Comparison of ENCODE assay signal across 18 cellular contexts in the genomic region with DNA sequence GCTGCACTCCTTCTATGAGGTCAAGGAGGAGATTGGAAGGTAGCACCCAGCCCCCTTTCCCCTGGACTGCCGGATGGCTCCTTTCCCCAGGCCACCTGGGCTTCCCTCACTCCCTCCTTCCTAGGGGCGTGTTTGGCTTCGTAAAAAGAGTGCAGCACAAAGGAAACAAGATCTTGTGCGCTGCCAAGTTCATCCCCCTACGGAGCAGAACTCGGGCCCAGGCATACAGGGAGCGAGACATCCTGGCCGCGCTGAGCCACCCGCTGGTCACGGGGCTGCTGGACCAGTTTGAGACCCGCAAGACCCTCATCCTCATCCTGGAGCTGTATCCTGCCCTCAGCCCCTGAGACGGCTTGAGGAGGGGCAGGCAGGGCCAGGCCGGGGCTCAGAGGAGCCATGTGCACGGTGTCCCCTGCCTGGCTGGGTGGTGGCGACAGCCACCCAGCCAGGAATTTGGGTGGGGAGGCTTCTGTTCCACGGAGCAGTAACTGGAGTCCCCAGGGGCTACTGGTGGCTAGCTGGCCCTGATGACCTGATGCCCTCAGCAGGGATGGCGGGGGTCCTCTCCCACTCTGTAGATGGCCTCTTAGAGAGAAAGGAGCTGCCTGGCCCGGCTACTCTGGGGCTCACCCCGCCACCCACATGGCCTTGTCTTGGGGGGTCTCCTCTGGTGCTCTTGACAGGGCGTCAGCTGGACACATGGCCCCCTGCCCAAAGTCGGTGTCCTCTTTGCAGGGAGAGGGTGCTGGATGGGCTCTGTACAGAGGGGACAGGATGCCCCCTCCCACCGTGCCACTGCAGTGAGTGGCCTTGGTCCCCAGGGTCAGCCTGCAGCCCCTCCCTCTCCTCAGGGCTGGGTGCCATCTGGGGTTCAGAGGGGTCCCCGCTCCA. TPM values are rescaled to one million over a fixed set of nuclear protein-coding genes. Genes with fewer than 3 reads are reported as not detected.
DNase-seq lines count a peak whose midpoint lies in the region; ATAC-seq and TF ChIP-seq lines count a peak whose summit lies in the region.
"Had no signal": no experiment of that assay in that cellular context is flagged by ENCODE, and none has a peak within 500 bp of the region (broad histone marks: within the 10 kb centered on the region; RNA-seq: fewer than 3 reads in every experiment).

No MANE protein-coding gene starts in this region.

- H3K9me3 ChIP-seq in mucosa of descending colon (no peaks in the 10 kb centered on the region), aorta (ENCODE audit: control insufficient read depth, low read length) (no peaks in the 10 kb centered on the region)

- no peaks in the 10 kb centered on the region for H3K27me3 ChIP-seq in aorta (ENCODE audit: control insufficient read depth in 1 of 2, insufficient read depth in 2 of 2, low read length in 1 of 2)

- H3K4me3 ChIP-seq in mucosa of descending colon (no peak overlapping the region), aorta (ENCODE audit: low read length in 2 of 2) (no peak overlapping the region)
- H3K4me3 ChIP-seq: smooth muscle cell had no signal

- H3K4me1 ChIP-seq in mucosa of descending colon (ENCODE audit: low read depth): peaks cover under 1% of the 10 kb centered on the region
- no peaks in the 10 kb centered on the region for H3K4me1 ChIP-seq in aorta (ENCODE audit: control insufficient read depth in 1 of 2, insufficient read depth in 2 of 2, low read length in 2 of 2)

- no peak overlapping the region for H3K27ac ChIP-seq in aorta (ENCODE audit: low read depth in 1 of 2, low read length in 2 of 2)

- intact Hi-C loops in mucosa of descending colon (cut with DNase I, micrococcal nuclease) (no loop called here), aorta (cut with DNase I) (no loop called here)

- peak; percentile 52 for DNase-seq in activated effector memory CD4-positive, alpha-beta T cell treated with anti-CD3 and anti-CD28 coated beads, Interleukin-2, amount 50 U/mL, for 16 hours
- no peak for DNase-seq in activated effector memory CD4-positive, alpha-beta T cell treated with Interleukin-2 at 50 U/mL for 16 hours
- peak; percentile 15 for DNase-seq in epidermal melanocyte (ENCODE audit: insufficient read length, low spot score)
- peak in 2 of 3 donors; percentile 20 to 41 for DNase-seq in mucosa of descending colon
- DNase-seq in aorta: peak; percentile 37 to 73
- DNase-seq in activated naive CD4-positive, alpha-beta T cell treated with anti-CD3 and anti-CD28 coated beads, Interleukin-2, amount 50 U/mL, for 16 hours: no peak
- DNase-seq in cerebellar nuclear complex (lab: John Stamatoyannopoulos, UW): no peak
- DNase-seq in cortex of kidney (lab: John Stamatoyannopoulos, UW): no peak
- DNase-seq: activated CD4-positive, alpha-beta T cell treated with anti-CD3 and anti-CD28 coated beads, Interleukin-2, amount 10 ng/mL, durations not matched to agents 24 days and 14 days; activated naive CD4-positive, alpha-beta T cell treated with Interleukin-2 at 50 U/mL for 16 hours; hippocampal formation; islet precursor cell; KBM-7; natural killer cell; NCI-H1694 treated with DMSO at 0.1 percent for 48 hours; NK-92 treated with Interleukin-12 subunit alpha and Interleukin-12 subunit beta, amount 100 ng/mL, for 24 hours; stimulated activated CD4-positive, alpha-beta T cell treated with anti-CD3 and anti-CD28 coated beads, Interleukin-4, amount 100 ng/mL, for 24 hours had no signal

- no peak for TF ChIP-seq CTCF in mucosa of descending colon (IDR thresholded peaks at IDR 0.05)

- no peak for ATAC-seq in mucosa of descending colon
- ATAC-seq in aorta (ENCODE audit: low FRiP score): no peak
- ATAC-seq: natural killer cell had no signal

- 57 to 61% methylated on average over 24 of the region's 24 CpGs for WGBS in aorta, 2 donors

- H3K36me3 ChIP-seq in mucosa of descending colon (ENCODE audit: low read depth) (no peaks in the 10 kb centered on the region), aorta (ENCODE audit: control insufficient read depth in 1 of 2, insufficient read depth in 2 of 2, low read length in 1 of 2) (no peaks in the 10 kb centered on the region)

RNA-seq across cellular contexts. Expression of a gene that starts 39.5 kb away (rescaled TPM):
- total RNA-seq in mucosa of descending colon (10 to 100 TPM; 32.1 to 40.4 (median 35.0) TPM), aorta (10 to 100 TPM; 16.2 to 20.3 TPM)
- polyA plus RNA-seq in aorta: 10 to 100 TPM in 1 of 2 donors, 1 to 10 TPM in 1; 5.8 to 12.2 TPM

RNA-seq across cellular contexts. Expression of a gene that starts 49.6 kb away (rescaled TPM):
- total RNA-seq in mucosa of descending colon (under 1 TPM in 2 of 3 donors, not detected in 1; 0.39 to 0.76 TPM), aorta (1 to 10 TPM in 1 of 2 donors, under 1 TPM in 1; 0.62 to 2.5 TPM)
- not detected for polyA plus RNA-seq in aorta

Comparison
In these comparisons a context has a peak if more than half of its experiments do, and no peak if none do; other contexts are left out.
1. DNase-seq: peak in activated effector memory CD4-positive, alpha-beta T cell treated with anti-CD3 and anti-CD28 coated beads, Interleukin-2, amount 50 U/mL, for 16 hours (single experiment), epidermal melanocyte (single experiment), mucosa of descending colon (2 of 3) and aorta (2 of 2); none in activated effector memory CD4-positive, alpha-beta T cell treated with Interleukin-2 at 50 U/mL for 16 hours (single experiment), activated naive CD4-positive, alpha-beta T cell treated with anti-CD3 and anti-CD28 coated beads, Interleukin-2, amount 50 U/mL, for 16 hours (single experiment), cerebellar nuclear complex (0 of 2) and cortex of kidney (single experiment).